ENCODE assay signal across 11 cellular contexts in genomic region chr3:193563999-193564398, GRCh38. TPM values are rescaled to one million over a fixed set of nuclear protein-coding genes. Genes with fewer than 3 reads are reported as not detected.
DNase-seq lines count a peak whose midpoint lies in the region; ATAC-seq and TF ChIP-seq lines count a peak whose summit lies in the region.
"Had no signal": no experiment of that assay in that cellular context is flagged by ENCODE, and none has a peak within 500 bp of the region (broad histone marks: within the 10 kb centered on the region; RNA-seq: fewer than 3 reads in every experiment).

No MANE protein-coding gene starts in this region.

- no peak overlapping the region for H3K4me3 ChIP-seq in AG09309 (ENCODE audit: control insufficient read depth, low read depth, low read length)
- no peak overlapping the region for H3K4me3 ChIP-seq in GM23248

- H3F3A ChIP-seq in GM23248 (ENCODE audit: insufficient read depth): no peaks in the 10 kb centered on the region

- TF ChIP-seq POLR2A in erythroblast (IDR thresholded peaks at IDR 0.05; ENCODE audit: low read length): no peak

- ATAC-seq in HG03342 (IDR thresholded peaks at IDR 0.05; ENCODE audit: unreplicated experiment): no peak

- H3K9me2 ChIP-seq in GM23248 (ENCODE audit: insufficient read depth): no peaks in the 10 kb centered on the region

- no peaks in the 10 kb centered on the region for H3K79me2 ChIP-seq in GM23248 (ENCODE audit: insufficient read depth)

- no peak overlapping the region for H3K27ac ChIP-seq in GM23248

- H4K20me1 ChIP-seq in GM23248 (ENCODE audit: insufficient read depth): no peaks in the 10 kb centered on the region

- DNase-seq in AG09309 (ENCODE audit: low read depth): no peak
- peak; percentile 7 for DNase-seq in GM23248
- DNase-seq in SK-MEL-5 (ENCODE audit: low read depth, low spot score): peak; percentile 59
- DNase-seq in iPS-NIHi7 (ENCODE audit: extremely low spot score): peak; percentile 61
- no peak for DNase-seq in NCI-H226
- no peak for DNase-seq in erythroblast (lab: John Stamatoyannopoulos, UW)
- no peak for DNase-seq in ecto neural progenitor cell (ENCODE audit: low spot score)
- DNase-seq: activated naive CD8-positive, alpha-beta T cell treated with anti-CD3 and anti-CD28 coated beads, Interleukin-2, amount 10 ng/mL, durations not matched to agents 7 days and 5 days; NCI-H446 treated with DMSO at 0.1 percent for 48 hours had no signal

- H3K36me3 ChIP-seq in GM23248 (ENCODE audit: low read depth): no peaks in the 10 kb centered on the region

- no peak overlapping the region for H3K9ac ChIP-seq in GM23248

- peak; percentile 23 for TF ChIP-seq CTCF in AG09309 (IDR thresholded peaks at IDR 0.05; ENCODE audit: control insufficient read depth, insufficient read depth, low read depth, low read length, missing control alignments)

- no peaks in the 10 kb centered on the region for H3K4me1 ChIP-seq in GM23248 (ENCODE audit: insufficient read depth)

- peaks cover 4% of the 10 kb centered on the region for H3K27me3 ChIP-seq in GM23248 (replicated peaks; ENCODE audit: insufficient read depth)

- H2AFZ ChIP-seq in GM23248: no peak overlapping the region

- in situ Hi-C loops in GM23248 (cut with MboI) (loop anchor here (10.0 to 25.0 kb wide), 2 partner anchors 752 to 999 kb away; no protein-coding TSS in a partner anchor), SK-MEL-5 (cut with HindIII; ENCODE audit: low pct_unique_long_range_greater_than_20kb, low sequenced_read_pairs) (loop anchor here (25.0 kb wide), 1 partner anchor 752 kb away; no protein-coding TSS in a partner anchor)

- H3K9me3 ChIP-seq in GM23248 (ENCODE audit: low read depth): no peaks in the 10 kb centered on the region

- WGBS in GM23248 (ENCODE audit: low coverage in 1 of 2, low lambda C conversion rate in 2 of 2, missing lambda C conversion rate in 2 of 2), 2 experiments: 18 to 19% methylated on average over 1 of the region's 1 CpG

- no peak overlapping the region for H3K4me2 ChIP-seq in GM23248 (ENCODE audit: unreplicated experiment)

RNA-seq across cellular contexts. Expression of gene ATP13A4, which starts 9.3 kb away (rescaled TPM):
- total RNA-seq in GM23248 (2014; rRNA removed; shearing (Covaris generic)): not detected in 2 replicates
- not detected in 2 replicates for polyA plus RNA-seq in GM23248 (2016; fragmentation: Nextera tagmentation; extraction: Ambion mirVana)
- not detected in 2 replicates for total RNA-seq in SK-MEL-5 (2014; rRNA removed; shearing (Covaris generic))
- not detected in 2 replicates for polyA plus RNA-seq in SK-MEL-5 (2015; cell fraction: cytosol; rRNA removed)
- polyA plus RNA-seq in SK-MEL-5 (2015; cell fraction: nucleus; rRNA removed): 0.17 and 0.28 TPM in 2 replicates
- total RNA-seq: G401 had no signal

RNA-seq across cellular contexts. Expression of gene OPA1, which starts 29.0 kb away (rescaled TPM):
- total RNA-seq in GM23248 (2014; rRNA removed; shearing (Covaris generic)): 42.2 and 51.5 TPM in 2 replicates
- 29.0 and 31.7 TPM in 2 replicates for polyA plus RNA-seq in GM23248 (2016; fragmentation: Nextera tagmentation; extraction: Ambion mirVana)
- 133 and 142 TPM in 2 replicates for total RNA-seq in SK-MEL-5 (2014; rRNA removed; shearing (Covaris generic))
- 45.1 and 62.6 TPM in 2 replicates for polyA plus RNA-seq in SK-MEL-5 (2015; cell fraction: cytosol; rRNA removed)
- polyA plus RNA-seq in SK-MEL-5 (2015; cell fraction: nucleus; rRNA removed): 85.8 and 113 TPM in 2 replicates

Comparison
In these comparisons a context has a peak if more than half of its experiments do, and no peak if none do; other contexts are left out.
1. DNase-seq: peak in GM23248 (single experiment), SK-MEL-5 (single experiment) and iPS-NIHi7 (single experiment); none in AG09309 (single experiment), NCI-H226 (single experiment), erythroblast (0 of 2) and ecto neural progenitor cell (single experiment).